ENCODE assay signal across 8 cellular contexts in the genomic region with DNA sequence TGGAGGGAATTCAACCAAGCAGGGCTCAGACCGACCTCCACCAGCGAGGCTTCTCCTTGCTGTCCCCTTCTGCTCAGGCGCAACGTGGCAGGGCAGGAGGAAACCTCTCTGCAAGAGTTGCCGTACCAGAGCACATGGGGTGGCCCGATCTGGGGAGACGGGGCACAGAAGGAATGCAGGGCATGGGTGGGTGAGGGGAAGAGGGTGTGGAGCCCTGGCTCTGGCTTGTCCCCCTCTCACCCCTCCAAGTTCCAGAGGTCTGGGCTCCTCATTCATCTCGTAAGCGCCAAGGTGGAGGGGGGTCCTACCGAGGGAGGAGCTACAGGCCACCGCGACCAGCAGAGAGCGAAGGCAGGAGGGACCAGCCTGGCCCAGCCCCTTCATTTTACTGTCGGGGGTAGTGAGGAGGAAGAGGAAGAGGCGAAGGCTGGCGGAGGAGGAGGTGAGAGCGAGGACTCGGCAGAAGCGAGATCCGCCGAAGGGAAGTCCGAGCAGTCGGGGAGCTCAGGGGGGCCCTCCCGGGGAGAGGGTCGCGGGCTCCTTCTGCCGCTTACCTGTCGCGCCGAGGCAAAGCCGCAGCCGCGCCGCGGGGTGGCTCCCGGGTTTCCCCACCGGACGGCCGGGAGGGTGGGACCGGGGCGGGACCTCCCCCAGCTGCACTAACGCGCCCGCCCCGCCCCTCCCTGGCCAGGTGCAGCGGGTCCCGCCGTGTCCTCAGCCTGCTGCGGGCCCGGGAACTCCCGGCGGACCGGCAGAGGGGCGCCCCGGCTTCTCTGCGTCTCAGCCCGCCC. TPM values are rescaled to one million over a fixed set of nuclear protein-coding genes. Genes with fewer than 3 reads are reported as not detected.
DNase-seq lines count a peak whose midpoint lies in the region; ATAC-seq and TF ChIP-seq lines count a peak whose summit lies in the region.

GALNT6 (minus strand) TSS at position 360 of the 791 bp plus-strand sequence. CDS start 11,625 bp downstream, outside the sequence.

- H3K27ac ChIP-seq in endodermal cell (ENCODE audit: low read depth, low read length) (no peak within 1 kb of the TSS), muscle layer of colon (ENCODE audit: low read depth, low read length) (no peak within 1 kb of the TSS)

- H3K27me3 ChIP-seq in endodermal cell (ENCODE audit: control insufficient read depth, insufficient read depth, low read length, poor library complexity, severe bottlenecking) (peaks cover 15% of the 10 kb centered on the region), muscle layer of colon (ENCODE audit: control insufficient read depth in 1 of 2, insufficient read depth in 2 of 2, low read length in 2 of 2) (peaks cover 0 to 30% of the 10 kb centered on the region in 2 donors)

- TF ChIP-seq CTCF in GM12865 (IDR thresholded peaks at IDR 0.05; ENCODE audit: insufficient read depth, low read depth, low read length, missing control alignments) (no peak), endodermal cell (conservative IDR thresholded peaks at IDR 0.05) (no peak)

- peaks cover 13% of the 10 kb centered on the region for H3K27me3 Mint-ChIP-seq in endodermal cell (ENCODE audit: insufficient read depth)

- peaks cover 6% of the 10 kb centered on the region for H3K36me3 ChIP-seq in endodermal cell (ENCODE audit: control insufficient read depth, insufficient read depth, low read length)
- H3K36me3 ChIP-seq in muscle layer of colon (ENCODE audit: insufficient read depth, low read length) = no peaks in the 10 kb centered on the region

- peak within 1 kb of the TSS; percentile 87 for H3K4me3 Mint-ChIP-seq in endodermal cell
- peak within 1 kb of the TSS; percentile 98 for H3K4me3 Mint-ChIP-seq in stimulated activated effector memory CD8-positive, alpha-beta T cell treated with anti-CD3 and anti-CD28 coated beads, Interleukin-12 subunit alpha, Interleukin-12 subunit beta, amount 100 ng/mL, for 72 hours

- no peaks in the 10 kb centered on the region for H3K9me3 Mint-ChIP-seq in endodermal cell
- no peaks in the 10 kb centered on the region for H3K9me3 Mint-ChIP-seq in stimulated activated effector memory CD8-positive, alpha-beta T cell treated with anti-CD3 and anti-CD28 coated beads, Interleukin-12 subunit alpha, Interleukin-12 subunit beta, amount 100 ng/mL, for 72 hours

- peak within 1 kb of the TSS; percentile 93 for H3K27ac Mint-ChIP-seq in endodermal cell
- H3K27ac Mint-ChIP-seq in stimulated activated effector memory CD8-positive, alpha-beta T cell treated with anti-CD3 and anti-CD28 coated beads, Interleukin-12 subunit alpha, Interleukin-12 subunit beta, amount 100 ng/mL, for 72 hours = peak within 1 kb of the TSS; percentile 97

- H3K9me3 ChIP-seq in endodermal cell (ENCODE audit: control insufficient read depth, low read length) (no peaks in the 10 kb centered on the region), muscle layer of colon (ENCODE audit: low read length) (no peaks in the 10 kb centered on the region)

- DNase-seq in GM12865 (ENCODE audit: low read depth) (peak; percentile 85), NCI-H510A treated with DMSO at 0.1 percent for 48 hours (lab: John Stamatoyannopoulos, UW) (peak; percentile 61), endodermal cell (peak; percentile 95)
- peak; percentile 87 for DNase-seq in activated CD8-positive, alpha-beta memory T cell treated with anti-CD3 and anti-CD28 coated beads for 24 hours
- peak; percentile 51 to 83 for DNase-seq in stimulated activated effector memory CD8-positive, alpha-beta T cell treated with anti-CD3 and anti-CD28 coated beads, Interleukin-12 subunit alpha, Interleukin-12 subunit beta, amount 100 ng/mL, for 72 hours (ENCODE audit: low spot score in 2 of 2)

- peaks cover 17% of the 10 kb centered on the region for H3K4me1 ChIP-seq in endodermal cell (ENCODE audit: control insufficient read depth, insufficient read depth, low read length)
- H3K4me1 ChIP-seq in muscle layer of colon (ENCODE audit: insufficient read depth, low read length) = peaks cover 4% of the 10 kb centered on the region

- peaks cover 49% of the 10 kb centered on the region for H3K4me1 Mint-ChIP-seq in endodermal cell
- H3K4me1 Mint-ChIP-seq in stimulated activated effector memory CD8-positive, alpha-beta T cell treated with anti-CD3 and anti-CD28 coated beads, Interleukin-12 subunit alpha, Interleukin-12 subunit beta, amount 100 ng/mL, for 72 hours = peaks cover 78% of the 10 kb centered on the region

- 0 to 2% methylated on average over 14 to 57 of the region's 57 CpGs for WGBS in endodermal cell (ENCODE audit: insufficient coverage in 1 of 2, insufficient read length in 1 of 2), 2 experiments

- peak within 1 kb of the TSS; percentile 86 for H3K4me3 ChIP-seq in GM12865 (ENCODE audit: low read depth, low read length)
- peak within 1 kb of the TSS; percentile 90 for H3K4me3 ChIP-seq in endodermal cell (ENCODE audit: low read length)
- H3K4me3 ChIP-seq in muscle layer of colon (ENCODE audit: low read depth in 1 of 2, low read length in 2 of 2) = peak within 1 kb of the TSS; percentile 35 to 61

- peak within 1 kb of the TSS; percentile 79 for H3K9ac ChIP-seq in endodermal cell (ENCODE audit: extremely low read depth, low read length, poor library complexity, severe bottlenecking)
- H3K9ac ChIP-seq in muscle layer of colon (ENCODE audit: low read length) = no peak within 1 kb of the TSS

- peak; percentile 48 for ATAC-seq in HG02678 (IDR thresholded peaks at IDR 0.05; ENCODE audit: unreplicated experiment)
- peak; percentile 55 for ATAC-seq in stimulated activated effector memory CD8-positive, alpha-beta T cell treated with anti-CD3 and anti-CD28 coated beads, Interleukin-12 subunit alpha, Interleukin-12 subunit beta, amount 100 ng/mL, for 72 hours
- ATAC-seq in GM18517 (IDR thresholded peaks at IDR 0.05; ENCODE audit: unreplicated experiment) = no peak

- peaks cover 16% of the 10 kb centered on the region for H3K36me3 Mint-ChIP-seq in endodermal cell (ENCODE audit: low read depth)
- H3K36me3 Mint-ChIP-seq in stimulated activated effector memory CD8-positive, alpha-beta T cell treated with anti-CD3 and anti-CD28 coated beads, Interleukin-12 subunit alpha, Interleukin-12 subunit beta, amount 100 ng/mL, for 72 hours = peaks cover 5% of the 10 kb centered on the region

RNA-seq across cellular contexts. Expression of gene GALNT6, which starts in this region (rescaled TPM):
- 10 to 100 TPM; 13.9 to 19.1 TPM for total RNA-seq in endodermal cell
- 2.7 TPM for polyA plus RNA-seq in endodermal cell (2013, experiment 1 of 2)
- 2.1 TPM for polyA plus RNA-seq in endodermal cell (2013, experiment 2 of 2)
